24 cellular contexts compared by ENCODE assay signal in genomic region chr15:27214032-27214431, GRCh38.
"Had no signal": no experiment of that assay in that cellular context is flagged by ENCODE, and none has a peak within 500 bp of the region (broad histone marks: within the 10 kb centered on the region; RNA-seq: fewer than 3 reads in every experiment).

No MANE protein-coding gene starts in this region.

- H3K4me1 ChIP-seq: SJSA1 had no signal

- H3K4me3 ChIP-seq: MG63, SJSA1, SK-N-MC had no signal

- H3K36me3 ChIP-seq: MG63, SJSA1 had no signal

- FAIRE-seq: RCC 7860 had no signal

- H3K27ac ChIP-seq: HL-60, SJSA1, SK-N-MC had no signal

- DNase-seq: Karpas-422, KG1, MG63, NCI-H1092, NCI-H1105 treated with DMSO at 0.1 percent for 48 hours, NCI-H1417 treated with DMSO at 0.1 percent for 48 hours, NCI-H146, NCI-H1694 treated with DMSO at 0.1 percent for 48 hours, NCI-H1930, NCI-H2081, NCI-H2107, NCI-H2171 treated with DMSO at 0.1 percent for 48 hours, NCI-H345, NCI-H446 treated with DMSO at 0.1 percent for 48 hours, NCI-H510A treated with DMSO at 0.1 percent for 48 hours, NCI-H526, NCI-H774, Right ventricle myocardium superior, RPMI8226, SIG-M5 had no signal

- H3K9me3 ChIP-seq: MG63, SJSA1 had no signal

- H3K27me3 ChIP-seq: MG63, SJSA1 had no signal
